Comparison of ENCODE assay signal across 1 cellular context in genomic region chr9:113011911-113012381, GRCh38.
TF ChIP-seq lines count a peak whose summit lies in the region.

Gene ZNF883, minus strand, starts transcription at chr9:113012192.

TF ChIP-seq in HepG2, 621 proteins besides CTCF, POLR2A, EP300 and RAD21 (continued from another document and continues in another):
- TF ChIP-seq BCLAF1 (IDR thresholded peaks at IDR 0.05) (no peak), ZMAT3 (CRISPR knock-in tag; conservative IDR thresholded peaks at IDR 0.05) (no peak), ZNF781 (CRISPR knock-in tag; IDR thresholded peaks at IDR 0.05; ENCODE audit: borderline replicate concordance, not compliant biosample characterization) (no peak), CEBPB (IDR thresholded peaks at IDR 0.05; ENCODE audit: borderline replicate concordance, low read depth, low read length) (no peak), HOXD1 (CRISPR knock-in tag; IDR thresholded peaks at IDR 0.05) (no peak), ZNF782 (CRISPR knock-in tag; IDR thresholded peaks at IDR 0.05; ENCODE audit: borderline replicate concordance) (no peak), CREBL2 (CRISPR knock-in tag; IDR thresholded peaks at IDR 0.05; ENCODE audit: borderline replicate concordance) (no peak), ZFAT (CRISPR knock-in tag; conservative IDR thresholded peaks at IDR 0.05) (no peak), NR2F6 (IDR thresholded peaks at IDR 0.05) (no peak), NR2F6 (CRISPR knock-in tag; IDR thresholded peaks at IDR 0.05) (no peak), ZNF576 (CRISPR knock-in tag; IDR thresholded peaks at IDR 0.05) (no peak), GLMP (CRISPR knock-in tag; IDR thresholded peaks at IDR 0.05; ENCODE audit: borderline replicate concordance) (no peak), TP53 (CRISPR knock-in tag; conservative IDR thresholded peaks at IDR 0.05) (no peak), ZNF614 (CRISPR knock-in tag; IDR thresholded peaks at IDR 0.05; ENCODE audit: borderline replicate concordance) (peak; percentile 42; the same call in 1 of the 2 replicates), ZNF317 (CRISPR knock-in tag; IDR thresholded peaks at IDR 0.05) (no peak; the same call in 1 of the 2 replicates), NBN (conservative IDR thresholded peaks at IDR 0.05) (no peak), ZNF563 (CRISPR knock-in tag; IDR thresholded peaks at IDR 0.05) (no peak), SAFB2 (CRISPR knock-in tag; IDR thresholded peaks at IDR 0.05; ENCODE audit: borderline replicate concordance, low read depth) (no peak), RBFOX2 (IDR thresholded peaks at IDR 0.05; ENCODE audit: low read depth, low read length) (0 out of 2 replicates have a peak, but pooled peaks have one; percentile 41), ARNTL (CRISPR knock-in tag; IDR thresholded peaks at IDR 0.05) (0 out of 2 replicates have a peak, but pooled peaks have one; percentile 38), ZNF562 (CRISPR knock-in tag; IDR thresholded peaks at IDR 0.05; ENCODE audit: borderline replicate concordance) (no peak), NFRKB (IDR thresholded peaks at IDR 0.05) (no peak), ZNF143 (CRISPR knock-in tag; IDR thresholded peaks at IDR 0.05) (peak; percentile 95), MAFK (conservative IDR thresholded peaks at IDR 0.05 in 1 of 2, IDR thresholded peaks at IDR 0.05 in 1 of 2; ENCODE audit: low read length in 2 of 2) (no peak), NR2F2 (IDR thresholded peaks at IDR 0.05; ENCODE audit: borderline replicate concordance, low read depth) (no peak), ZNF24 (IDR thresholded peaks at IDR 0.05) (no peak), CCAR2 (optimal IDR thresholded peaks at IDR 0.05; ENCODE audit: low read depth, low read length) (no peak), ARID3A (IDR thresholded peaks at IDR 0.05; ENCODE audit: low read depth, low read length) (no peak), NAIF1 (CRISPR knock-in tag; IDR thresholded peaks at IDR 0.05; ENCODE audit: borderline replicate concordance) (no peak), NR2F1 (CRISPR knock-in tag; IDR thresholded peaks at IDR 0.05) (no peak), ZBTB25 (CRISPR knock-in tag; IDR thresholded peaks at IDR 0.05) (no peak), HDAC2 (CRISPR knock-in tag; IDR thresholded peaks at IDR 0.05) (no peak), ZNF331 (CRISPR knock-in tag; IDR thresholded peaks at IDR 0.05) (0 out of 2 replicates have a peak, but pooled peaks have one; percentile 29), TSC22D2 (CRISPR knock-in tag; IDR thresholded peaks at IDR 0.05; ENCODE audit: borderline replicate concordance) (no peak; the same call in 1 of the 2 replicates), ZNF607 (CRISPR knock-in tag; IDR thresholded peaks at IDR 0.05; ENCODE audit: borderline replicate concordance) (no peak), ZNF543 (CRISPR knock-in tag; IDR thresholded peaks at IDR 0.05) (peak; percentile 73; the same call in 1 of the 2 replicates), ATM (IDR thresholded peaks at IDR 0.05; ENCODE audit: borderline replicate concordance) (no peak), REXO4 (CRISPR knock-in tag; IDR thresholded peaks at IDR 0.05; ENCODE audit: borderline replicate concordance) (no peak), NR1H2 (CRISPR knock-in tag; IDR thresholded peaks at IDR 0.05; ENCODE audit: borderline replicate concordance, low read depth) (no peak), ZFX (CRISPR knock-in tag; IDR thresholded peaks at IDR 0.05; ENCODE audit: low read depth) (peak; percentile 80), KLF16 (CRISPR knock-in tag; IDR thresholded peaks at IDR 0.05) (no peak), ADNP (CRISPR knock-in tag; IDR thresholded peaks at IDR 0.05) (no peak), ZNF326 (CRISPR knock-in tag; IDR thresholded peaks at IDR 0.05; ENCODE audit: borderline replicate concordance) (no peak), ISX (CRISPR knock-in tag; conservative IDR thresholded peaks at IDR 0.05) (no peak), ZNF737 (CRISPR knock-in tag; IDR thresholded peaks at IDR 0.05; ENCODE audit: borderline replicate concordance) (no peak), ZNF33A (CRISPR knock-in tag; IDR thresholded peaks at IDR 0.05; ENCODE audit: borderline replicate concordance) (no peak), KLF13 (CRISPR knock-in tag; IDR thresholded peaks at IDR 0.05) (no peak)
- TF ChIP-seq, protein P1, sequence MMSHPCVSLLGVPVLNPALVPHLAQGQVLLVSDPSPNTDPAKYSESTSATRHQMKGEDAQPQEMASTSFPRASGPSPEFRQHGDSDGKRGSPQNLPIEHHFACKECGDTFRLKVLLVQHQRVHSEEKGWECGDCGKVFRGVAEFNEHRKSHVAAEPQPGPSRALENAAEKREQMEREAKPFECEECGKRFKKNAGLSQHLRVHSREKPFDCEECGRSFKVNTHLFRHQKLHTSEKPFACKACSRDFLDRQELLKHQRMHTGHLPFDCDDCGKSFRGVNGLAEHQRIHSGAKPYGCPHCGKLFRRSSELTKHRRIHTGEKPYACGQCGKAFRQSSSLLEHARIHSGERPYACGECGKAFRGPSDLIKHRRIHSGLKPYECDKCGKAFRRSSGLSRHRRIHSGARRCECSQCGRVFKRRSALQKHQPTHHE (CRISPR knock-in tag; IDR thresholded peaks at IDR 0.05; ENCODE audit: borderline replicate concordance): no peak
- TF ChIP-seq, protein P2, sequence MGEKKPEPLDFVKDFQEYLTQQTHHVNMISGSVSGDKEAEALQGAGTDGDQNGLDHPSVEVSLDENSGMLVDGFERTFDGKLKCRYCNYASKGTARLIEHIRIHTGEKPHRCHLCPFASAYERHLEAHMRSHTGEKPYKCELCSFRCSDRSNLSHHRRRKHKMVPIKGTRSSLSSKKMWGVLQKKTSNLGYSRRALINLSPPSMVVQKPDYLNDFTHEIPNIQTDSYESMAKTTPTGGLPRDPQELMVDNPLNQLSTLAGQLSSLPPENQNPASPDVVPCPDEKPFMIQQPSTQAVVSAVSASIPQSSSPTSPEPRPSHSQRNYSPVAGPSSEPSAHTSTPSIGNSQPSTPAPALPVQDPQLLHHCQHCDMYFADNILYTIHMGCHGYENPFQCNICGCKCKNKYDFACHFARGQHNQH (CRISPR knock-in tag; IDR thresholded peaks at IDR 0.05): 0 out of 2 replicates have a peak, but pooled peaks have one; percentile 26
- TF ChIP-seq, protein P3, sequence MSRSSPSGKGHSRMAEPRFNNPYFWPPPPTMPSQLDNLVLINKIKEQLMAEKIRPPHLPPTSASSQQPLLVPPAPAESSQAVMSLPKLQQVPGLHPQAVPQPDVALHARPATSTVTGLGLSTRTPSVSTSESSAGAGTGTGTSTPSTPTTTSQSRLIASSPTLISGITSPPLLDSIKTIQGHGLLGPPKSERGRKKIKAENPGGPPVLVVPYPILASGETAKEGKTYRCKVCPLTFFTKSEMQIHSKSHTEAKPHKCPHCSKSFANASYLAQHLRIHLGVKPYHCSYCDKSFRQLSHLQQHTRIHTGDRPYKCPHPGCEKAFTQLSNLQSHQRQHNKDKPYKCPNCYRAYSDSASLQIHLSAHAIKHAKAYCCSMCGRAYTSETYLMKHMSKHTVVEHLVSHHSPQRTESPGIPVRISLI (CRISPR knock-in tag; IDR thresholded peaks at IDR 0.05; ENCODE audit: borderline replicate concordance): no peak
- TF ChIP-seq, protein P4, sequence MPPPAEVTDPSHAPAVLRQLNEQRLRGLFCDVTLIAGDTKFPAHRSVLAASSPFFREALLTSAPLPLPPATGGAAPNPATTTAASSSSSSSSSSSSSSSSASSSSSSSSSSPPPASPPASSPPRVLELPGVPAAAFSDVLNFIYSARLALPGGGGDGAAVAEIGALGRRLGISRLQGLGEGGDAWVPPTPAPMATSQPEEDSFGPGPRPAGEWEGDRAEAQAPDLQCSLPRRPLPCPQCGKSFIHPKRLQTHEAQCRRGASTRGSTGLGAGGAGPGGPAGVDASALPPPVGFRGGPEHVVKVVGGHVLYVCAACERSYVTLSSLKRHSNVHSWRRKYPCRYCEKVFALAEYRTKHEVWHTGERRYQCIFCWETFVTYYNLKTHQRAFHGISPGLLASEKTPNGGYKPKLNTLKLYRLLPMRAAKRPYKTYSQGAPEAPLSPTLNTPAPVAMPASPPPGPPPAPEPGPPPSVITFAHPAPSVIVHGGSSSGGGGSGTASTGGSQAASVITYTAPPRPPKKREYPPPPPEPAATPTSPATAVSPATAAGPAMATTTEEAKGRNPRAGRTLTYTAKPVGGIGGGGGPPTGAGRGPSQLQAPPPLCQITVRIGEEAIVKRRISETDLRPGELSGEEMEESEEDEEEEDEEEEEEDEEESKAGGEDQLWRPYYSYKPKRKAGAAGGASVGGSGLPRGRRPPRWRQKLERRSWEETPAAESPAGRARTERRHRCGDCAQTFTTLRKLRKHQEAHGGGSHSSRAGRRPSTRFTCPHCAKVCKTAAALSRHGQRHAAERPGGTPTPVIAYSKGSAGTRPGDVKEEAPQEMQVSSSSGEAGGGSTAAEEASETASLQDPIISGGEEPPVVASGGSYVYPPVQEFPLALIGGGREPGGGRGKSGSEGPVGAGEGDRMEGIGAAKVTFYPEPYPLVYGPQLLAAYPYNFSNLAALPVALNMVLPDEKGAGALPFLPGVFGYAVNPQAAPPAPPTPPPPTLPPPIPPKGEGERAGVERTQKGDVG (CRISPR knock-in tag; IDR thresholded peaks at IDR 0.05; ENCODE audit: borderline replicate concordance): no peak
- TF ChIP-seq, protein P5, sequence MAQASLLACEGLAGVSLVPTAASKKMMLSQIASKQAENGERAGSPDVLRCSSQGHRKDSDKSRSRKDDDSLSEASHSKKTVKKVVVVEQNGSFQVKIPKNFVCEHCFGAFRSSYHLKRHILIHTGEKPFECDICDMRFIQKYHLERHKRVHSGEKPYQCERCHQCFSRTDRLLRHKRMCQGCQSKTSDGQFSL (CRISPR knock-in tag; IDR thresholded peaks at IDR 0.05): 0 out of 2 replicates have a peak, but pooled peaks have one; percentile 40
- TF ChIP-seq, protein P6, sequence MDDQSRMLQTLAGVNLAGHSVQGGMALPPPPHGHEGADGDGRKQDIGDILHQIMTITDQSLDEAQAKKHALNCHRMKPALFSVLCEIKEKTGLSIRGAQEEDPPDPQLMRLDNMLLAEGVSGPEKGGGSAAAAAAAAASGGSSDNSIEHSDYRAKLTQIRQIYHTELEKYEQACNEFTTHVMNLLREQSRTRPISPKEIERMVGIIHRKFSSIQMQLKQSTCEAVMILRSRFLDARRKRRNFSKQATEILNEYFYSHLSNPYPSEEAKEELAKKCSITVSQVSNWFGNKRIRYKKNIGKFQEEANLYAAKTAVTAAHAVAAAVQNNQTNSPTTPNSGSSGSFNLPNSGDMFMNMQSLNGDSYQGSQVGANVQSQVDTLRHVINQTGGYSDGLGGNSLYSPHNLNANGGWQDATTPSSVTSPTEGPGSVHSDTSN (CRISPR knock-in tag; IDR thresholded peaks at IDR 0.05; ENCODE audit: borderline replicate concordance): no peak
